8 cellular contexts compared by ENCODE assay signal in the genomic region with DNA sequence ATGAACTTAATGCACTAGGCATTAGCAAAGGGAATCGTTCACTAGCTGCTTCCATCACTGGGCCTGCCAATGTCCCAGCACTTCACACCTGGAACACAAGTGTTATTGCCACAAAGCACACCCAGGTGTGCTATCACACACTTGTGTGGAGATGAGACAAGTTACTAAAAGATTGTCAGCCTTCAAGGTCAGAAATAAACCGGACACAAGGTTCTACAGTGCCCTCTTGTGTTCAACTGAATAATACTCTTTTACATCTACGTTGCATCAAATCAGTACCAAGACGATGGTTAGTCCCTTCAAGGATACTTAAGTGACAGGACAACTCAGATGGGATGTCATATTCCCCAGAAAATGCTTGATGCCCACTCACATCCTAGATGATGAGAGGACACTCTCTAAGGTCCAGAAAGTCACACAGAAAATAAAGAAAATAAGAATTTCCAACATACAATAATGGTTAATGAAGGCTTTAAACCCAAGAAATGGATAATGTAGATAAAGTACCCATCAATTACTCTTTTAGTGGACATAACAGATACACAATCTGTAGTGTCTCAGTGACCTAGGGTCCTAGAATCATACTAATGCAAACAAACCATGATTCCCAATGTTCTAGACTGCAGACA. TPM values are rescaled to one million over a fixed set of nuclear protein-coding genes. Genes with fewer than 3 reads are reported as not detected.
DNase-seq lines count a peak whose midpoint lies in the region; ATAC-seq lines count a peak whose summit lies in the region.

No MANE protein-coding gene starts in this region.

- ATAC-seq in esophagus mucosa (peak; percentile 66), GM21786 (IDR thresholded peaks at IDR 0.05; ENCODE audit: unreplicated experiment) (no peak)
- peak; percentile 49 to 53 for ATAC-seq in naive thymus-derived CD8-positive, alpha-beta T cell

- H3K4me3 Mint-ChIP-seq in naive thymus-derived CD8-positive, alpha-beta T cell = no peak overlapping the region

- no peak overlapping the region for H3K4me3 ChIP-seq in H7 (ENCODE audit: insufficient read depth, low read depth, low read length)

- peaks cover 4 to 14% (median 6%) of the 10 kb centered on the region in 4 donors for H3K4me1 Mint-ChIP-seq in naive thymus-derived CD8-positive, alpha-beta T cell

- H3K9me3 Mint-ChIP-seq in naive thymus-derived CD8-positive, alpha-beta T cell = no peaks in the 10 kb centered on the region

- H3K36me3 ChIP-seq in H7 (replicated peaks; ENCODE audit: control insufficient read depth, insufficient read depth, low read length) = peaks cover 40% of the 10 kb centered on the region

- H3K27me3 Mint-ChIP-seq in naive thymus-derived CD8-positive, alpha-beta T cell = no peaks in the 10 kb centered on the region

- H3K36me3 Mint-ChIP-seq in naive thymus-derived CD8-positive, alpha-beta T cell = peaks cover 0 to 89% (median 7%) of the 10 kb centered on the region in 3 donors

- DNase-seq in CMK (ENCODE audit: low read depth) = peak; percentile 8
- DNase-seq in H7 = peak; percentile 58
- DNase-seq in SHP77 (lab: John Stamatoyannopoulos, UW) = peak; percentile 15 to 33
- DNase-seq in naive thymus-derived CD8-positive, alpha-beta T cell = peak in 4 of 10 donors; percentile 19 to 59 (median 54)
- no peak for DNase-seq in NCI-H446 treated with DMSO at 0.1 percent for 48 hours (lab: John Stamatoyannopoulos, UW)
- DNase-seq in NCI-H226 = no peak

- no peaks in the 10 kb centered on the region for H3K27me3 ChIP-seq in H7 (ENCODE audit: control insufficient read depth, insufficient read depth, low read length)

- peak overlapping the region in 5 of 10 donors; percentile 33 to 84 (median 69) for H3K27ac Mint-ChIP-seq in naive thymus-derived CD8-positive, alpha-beta T cell

- POLR2A ChIA-PET in naive thymus-derived CD8-positive, alpha-beta T cell (lab: Charles Lee) = interaction anchor here (1.1 to 1.3 kb wide), 2 partner anchors 17 to 43 kb away, joined by 3 to 5 read pairs; a partner anchor contains a TSS

RNA-seq across cellular contexts. Expression of a gene that starts 16.4 kb away (rescaled TPM):
- total RNA-seq in H7 (2014; rRNA removed; shearing (Covaris generic)) = 61.4 and 84.8 TPM in 2 replicates
- 54.6 TPM for total RNA-seq in esophagus mucosa
- total RNA-seq in naive thymus-derived CD8-positive, alpha-beta T cell = 100 to 1,000 TPM; 192 to 195 TPM
- polyA plus RNA-seq in naive thymus-derived CD8-positive, alpha-beta T cell = 100 to 1,000 TPM; 137 to 210 (median 164) TPM

RNA-seq across cellular contexts. Expression of a gene that starts 43.3 kb away (rescaled TPM):
- total RNA-seq in H7 (2014; rRNA removed; shearing (Covaris generic)) = 75.9 and 76.3 TPM in 2 replicates
- 23.9 TPM for total RNA-seq in esophagus mucosa
- 10 to 100 TPM; 42.0 to 52.3 TPM for total RNA-seq in naive thymus-derived CD8-positive, alpha-beta T cell
- polyA plus RNA-seq in naive thymus-derived CD8-positive, alpha-beta T cell = 10 to 100 TPM; 11.3 to 22.6 (median 11.7) TPM

Comparison
In these comparisons a context has a peak if more than half of its experiments do, and no peak if none do; other contexts are left out.
1. DNase-seq: peak in CMK (single experiment), H7 (single experiment) and SHP77 (2 of 2); none in NCI-H446 treated with DMSO at 0.1 percent for 48 hours (single experiment) and NCI-H226 (single experiment).